Comparison of ENCODE assay signal across 8 cellular contexts in genomic region chr11:65569973-65570918, GRCh38. TPM values are rescaled to one million over a fixed set of nuclear protein-coding genes. Genes with fewer than 3 reads are reported as not detected.
A peak's percentile ranks its signal among the peaks of the same experiment; 100 is the strongest.
DNase-seq lines count a peak whose midpoint lies in the region; ATAC-seq and TF ChIP-seq lines count a peak whose summit lies in the region.

ZNRD2 (plus strand) TSS chr11:65570477; CDS start chr11:65570492, 15 bp downstream.

- ATAC-seq in GM18511 (IDR thresholded peaks at IDR 0.05; ENCODE audit: unreplicated experiment) (peak; percentile 72), HG03039 (IDR thresholded peaks at IDR 0.05; ENCODE audit: unreplicated experiment) (peak; percentile 56), sciatic nerve (peak; percentile 92)

- TF ChIP-seq CTCF in 22Rv1 (IDR thresholded peaks at IDR 0.05): peak; percentile 79

- intact Hi-C loops in sciatic nerve (cut with DNase I): loop anchor here (5.0 kb wide), 1 partner anchor 37 kb away; no protein-coding TSS in a partner anchor

- H3K27ac ChIP-seq in 22Rv1: peak within 1 kb of the TSS; percentile 96

- DNase-seq in NCI-H2081 (lab: John Stamatoyannopoulos, UW) (peak; percentile 95 to 97), T1000 (lab: John Stamatoyannopoulos, UW) (peak; percentile 98), astrocyte of the hippocampus (ENCODE audit: low read depth, low spot score) (peak; percentile 100), hippocampal formation (lab: John Stamatoyannopoulos, UW) (peak; percentile 97 to 99), sciatic nerve (ENCODE audit: low spot score) (peak; percentile 98)

RNA-seq across cellular contexts. Expression of gene ZNRD2, which starts in this region (rescaled TPM):
- total RNA-seq in sciatic nerve: 23.7 TPM

Comparison
In these comparisons a context has a peak if more than half of its experiments do, and no peak if none do; other contexts are left out.
1. Peak in every context shown above with its lines: DNase-seq, ATAC-seq and H3K27ac ChIP-seq.